In genomic region chr1:209627349-209628196, GRCh38 we compare ENCODE assay signal across 8 cellular contexts. TPM values are rescaled to one million over a fixed set of nuclear protein-coding genes. Genes with fewer than 3 reads are reported as not detected.
DNase-seq lines count a peak whose midpoint lies in the region; ATAC-seq and TF ChIP-seq lines count a peak whose summit lies in the region.

No MANE protein-coding gene starts in this region.

- ATAC-seq in CD8-positive, alpha-beta T cell = peak; percentile 84
- ATAC-seq in GM19455 (IDR thresholded peaks at IDR 0.05; ENCODE audit: unreplicated experiment) (peak; percentile 88), HG03575 (IDR thresholded peaks at IDR 0.05; ENCODE audit: extremely low read depth, insufficient number of reproducible peaks, low FRiP score, unreplicated experiment) (peak; percentile 73)

- no peaks in the 10 kb centered on the region for H3K27me3 ChIP-seq in CD8-positive, alpha-beta T cell (ENCODE audit: insufficient read depth, low read length)

- no peaks in the 10 kb centered on the region for H3K9me3 Mint-ChIP-seq in CD8-positive, alpha-beta T cell

- intact Hi-C loops in CD8-positive, alpha-beta T cell (cut with DNase I, micrococcal nuclease) = loop anchor here (1.0 to 2.0 kb wide), 3 partner anchors 51 to 58 kb away; no protein-coding TSS in a partner anchor

- no peak overlapping the region for H3K4me3 Mint-ChIP-seq in CD8-positive, alpha-beta T cell

- H3K4me3 ChIP-seq in CD8-positive, alpha-beta T cell (ENCODE audit: low read depth, low read length) = no peak overlapping the region

- no peaks in the 10 kb centered on the region for H3K36me3 Mint-ChIP-seq in CD8-positive, alpha-beta T cell

- TF ChIP-seq CTCF in CD8-positive, alpha-beta T cell (IDR thresholded peaks at IDR 0.05) = peak; percentile 95

- CTCF ChIA-PET in CD8-positive, alpha-beta T cell (lab: Charles Lee) = interaction anchor here (0.7 to 2.0 kb wide), 24 partner anchors 9 to 117 kb away, joined by 3 to 11 read pairs (median 4); no protein-coding TSS in a partner anchor

- peaks cover 2% of the 10 kb centered on the region for H3K4me1 Mint-ChIP-seq in CD8-positive, alpha-beta T cell (ENCODE audit: low read depth)

- H3K36me3 ChIP-seq in CD8-positive, alpha-beta T cell (ENCODE audit: insufficient read depth, low read length) = no peaks in the 10 kb centered on the region

- H3K4me1 ChIP-seq in CD8-positive, alpha-beta T cell (ENCODE audit: insufficient read depth, low read length) = no peaks in the 10 kb centered on the region

- no peaks in the 10 kb centered on the region for H3K9me3 ChIP-seq in CD8-positive, alpha-beta T cell (ENCODE audit: low read length)

- H3K27me3 Mint-ChIP-seq in CD8-positive, alpha-beta T cell (ENCODE audit: low read depth) = peaks cover 2% of the 10 kb centered on the region

- H3K27ac ChIP-seq in CD8-positive, alpha-beta T cell (ENCODE audit: low read depth, low read length) = no peak overlapping the region

- POLR2A ChIA-PET in CD8-positive, alpha-beta T cell (lab: Charles Lee) = no interaction called here

- no peak overlapping the region for H3K27ac Mint-ChIP-seq in CD8-positive, alpha-beta T cell

- DNase-seq in CD8-positive, alpha-beta T cell = peak; percentile 45 to 84 (median 68)
- DNase-seq in NOMO-1 treated with DMSO at 0.1 percent for 48 hours (lab: John Stamatoyannopoulos, UW; ENCODE audit: unreplicated experiment) = peak; percentile 47
- peak; percentile 51 for DNase-seq in activated CD8-positive, alpha-beta memory T cell treated with anti-CD3 and anti-CD28 coated beads, Interleukin-2, amount 50 U/mL, for 24 hours (ENCODE audit: extremely low read depth)
- DNase-seq in epidermal melanocyte (ENCODE audit: insufficient read length, low spot score) = peak; percentile 50
- peak; percentile 67 for DNase-seq in mucosa of gallbladder (ENCODE audit: low spot score)
- peak; percentile 55 to 64 for DNase-seq in stimulated activated CD8-positive, alpha-beta memory T cell treated with anti-CD3 and anti-CD28 coated beads, Interleukin-7, amount 100 ng/mL, for 1 hour (ENCODE audit: low read depth in 2 of 2)

RNA-seq across cellular contexts. Expression of gene LAMB3, which starts 24.7 kb away (rescaled TPM):
- total RNA-seq in CD8-positive, alpha-beta T cell = not detected
- 7.6 TPM for total RNA-seq in mucosa of gallbladder

RNA-seq across cellular contexts. Expression of gene CAMK1G, which starts 44.1 kb away (rescaled TPM):
- not detected for total RNA-seq in CD8-positive, alpha-beta T cell
- total RNA-seq in mucosa of gallbladder = 0.12 TPM

RNA-seq across cellular contexts. Expression of gene G0S2, which starts 47.6 kb away (rescaled TPM):
- 1 to 10 TPM; 1.4 to 1.5 TPM for total RNA-seq in CD8-positive, alpha-beta T cell
- total RNA-seq in mucosa of gallbladder = 4.6 TPM
